In the genomic region with DNA sequence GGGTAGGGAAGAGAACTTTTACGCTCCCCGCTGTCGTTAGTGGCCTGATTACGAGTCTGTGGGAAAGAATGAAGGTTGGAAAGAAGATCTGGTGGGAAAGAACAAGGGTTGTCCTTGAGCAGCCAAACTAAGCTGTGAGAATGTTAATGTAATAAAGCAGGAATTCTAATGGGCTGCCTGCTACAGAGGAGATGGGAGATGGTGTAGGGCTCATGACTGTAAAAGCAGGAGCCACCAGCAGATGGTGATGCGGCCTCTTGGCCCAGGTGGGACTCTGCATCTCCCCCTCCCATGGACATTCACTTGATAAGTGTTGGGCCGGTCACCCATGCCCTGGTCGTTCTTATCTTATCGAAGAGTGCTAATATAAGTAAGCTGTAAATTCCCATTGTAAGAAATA, we compare ENCODE assay signal across 8 cellular contexts.
DNase-seq lines count a peak whose midpoint lies in the region; ATAC-seq and TF ChIP-seq lines count a peak whose summit lies in the region.

No MANE protein-coding gene starts in this region.

- H2BK15ac ChIP-seq in mesendoderm (replicated peaks; ENCODE audit: low read depth): no peak overlapping the region

- H3K79me1 ChIP-seq in mesendoderm (ENCODE audit: low read length): peaks cover 8% of the 10 kb centered on the region

- no peaks in the 10 kb centered on the region for H3K27me3 Mint-ChIP-seq in Caco-2 (ENCODE audit: insufficient read depth, unreplicated experiment)
- H3K27me3 Mint-ChIP-seq in CD4-positive, alpha-beta T cell: peaks cover 19% of the 10 kb centered on the region

- no peak overlapping the region for H2BK120ac ChIP-seq in mesendoderm (ENCODE audit: low read depth, low read length)

- no peaks in the 10 kb centered on the region for H3K27me3 ChIP-seq in Caco-2 (replicated peaks; ENCODE audit: control insufficient read depth, insufficient read depth, low read length)
- H3K27me3 ChIP-seq in mesendoderm (ENCODE audit: insufficient read depth, low read length, poor library complexity): no peaks in the 10 kb centered on the region
- H3K27me3 ChIP-seq in Karpas-422 (ENCODE audit: low read length): no peaks in the 10 kb centered on the region
- H3K27me3 ChIP-seq in CD4-positive, alpha-beta T cell (ENCODE audit: control insufficient read depth, insufficient read depth, low read length): peaks cover 3% of the 10 kb centered on the region

- peak overlapping the region; percentile 46 for H3K56ac ChIP-seq in mesendoderm (ENCODE audit: low read length)

- WGBS in mesendoderm (ENCODE audit: extremely low coverage, insufficient coverage, low lambda C conversion rate): no CpG with 5 or more reads among the region's 8 CpGs

- H3K4me3 ChIP-seq in Caco-2 (ENCODE audit: low read depth, low read length): no peak overlapping the region
- no peak overlapping the region for H3K4me3 ChIP-seq in HFF-Myc (replicated peaks; ENCODE audit: low read depth, low read length)
- no peak overlapping the region for H3K4me3 ChIP-seq in cardiac fibroblast (replicated peaks in 1 of 2; ENCODE audit: low read depth in 2 of 2, low read length in 2 of 2)
- H3K4me3 ChIP-seq in mesendoderm (ENCODE audit: low read length): no peak overlapping the region
- no peak overlapping the region for H3K4me3 ChIP-seq in Karpas-422 (ENCODE audit: low read length)

- peaks cover 14% of the 10 kb centered on the region for H3K4me1 Mint-ChIP-seq in Caco-2 (ENCODE audit: low read depth, unreplicated experiment)
- peaks cover 20% of the 10 kb centered on the region for H3K4me1 Mint-ChIP-seq in CD4-positive, alpha-beta T cell (ENCODE audit: low read depth)

- no peak overlapping the region for H4K5ac ChIP-seq in mesendoderm (ENCODE audit: low read length)

- CTCF ChIA-PET in Caco-2 (lab: Charles Lee): interaction anchor here (1.4 to 1.7 kb wide), 2 partner anchors 41 to 128 kb away, joined by 3 to 6 read pairs; no protein-coding TSS in a partner anchor
- CTCF ChIA-PET in CD4-positive, alpha-beta T cell (lab: Charles Lee): interaction anchor here (1.1 kb wide), 1 partner anchor 13 kb away, joined by 3 read pairs; no protein-coding TSS in a partner anchor

- H3K9me3 Mint-ChIP-seq in Caco-2 (ENCODE audit: unreplicated experiment): no peaks in the 10 kb centered on the region
- H3K9me3 Mint-ChIP-seq in CD4-positive, alpha-beta T cell: no peaks in the 10 kb centered on the region

- no peaks in the 10 kb centered on the region for H3K36me3 ChIP-seq in Caco-2 (ENCODE audit: control insufficient read depth, insufficient read depth, low read length)
- H3K36me3 ChIP-seq in mesendoderm (ENCODE audit: control insufficient read depth, insufficient read depth, low read length): no peaks in the 10 kb centered on the region
- no peaks in the 10 kb centered on the region for H3K36me3 ChIP-seq in Karpas-422 (ENCODE audit: insufficient read depth, low read length)

- H3K27ac Mint-ChIP-seq in Caco-2 (ENCODE audit: unreplicated experiment): peak overlapping the region; percentile 4
- H3K27ac Mint-ChIP-seq in CD4-positive, alpha-beta T cell: no peak overlapping the region

- no peak overlapping the region for H3K4ac ChIP-seq in mesendoderm (ENCODE audit: low read depth, low read length)

- no peak for ATAC-seq in CD4-positive, alpha-beta T cell (ENCODE audit: poor library complexity)

- peak overlapping the region; percentile 21 for H3K9ac ChIP-seq in mesendoderm (ENCODE audit: low read length)
- H3K9ac ChIP-seq in Karpas-422 (ENCODE audit: low read length): no peak overlapping the region

- no TSS peak for BruUV-seq in Caco-2 (replicated peaks; lab: Mats Ljungman, UMichigan)

- H3K23ac ChIP-seq in mesendoderm (ENCODE audit: low read length): no peak overlapping the region

- H4K8ac ChIP-seq in mesendoderm (ENCODE audit: low read depth, low read length): no peak overlapping the region

- H3K79me2 ChIP-seq in mesendoderm (ENCODE audit: control insufficient read depth, insufficient read depth, low read length): peaks cover 16% of the 10 kb centered on the region
- no peaks in the 10 kb centered on the region for H3K79me2 ChIP-seq in Karpas-422 (ENCODE audit: low read length)

- H3K4me2 ChIP-seq in mesendoderm (ENCODE audit: low read length): no peak overlapping the region
- no peak overlapping the region for H3K4me2 ChIP-seq in Karpas-422 (ENCODE audit: low read depth, low read length, poor library complexity, severe bottlenecking)

- no peak overlapping the region for H3K4me3 Mint-ChIP-seq in Caco-2 (ENCODE audit: unreplicated experiment)
- no peak overlapping the region for H3K4me3 Mint-ChIP-seq in CD4-positive, alpha-beta T cell

- no peak overlapping the region for H3K18ac ChIP-seq in mesendoderm (ENCODE audit: low read length)

- intact Hi-C loops in Caco-2 (cut with micrococcal nuclease; ENCODE audit: unreplicated experiment): loop anchor here (1.0 kb wide), 2 partner anchors 38 to 128 kb away; no protein-coding TSS in a partner anchor
- intact Hi-C loops in CD4-positive, alpha-beta T cell (cut with DNase I, micrococcal nuclease): no loop called here

- no peak overlapping the region for H2AFZ ChIP-seq in Karpas-422 (ENCODE audit: low read length)

- no peaks in the 10 kb centered on the region for H3K9me3 ChIP-seq in Caco-2
- H3K9me3 ChIP-seq in Karpas-422 (ENCODE audit: low read length): no peaks in the 10 kb centered on the region
- no peaks in the 10 kb centered on the region for H3K9me3 ChIP-seq in CD4-positive, alpha-beta T cell (ENCODE audit: control insufficient read depth, low read length)

- no peak overlapping the region for H2BK5ac ChIP-seq in mesendoderm (ENCODE audit: low read length)

- H3K36me3 Mint-ChIP-seq in Caco-2 (ENCODE audit: insufficient read depth, unreplicated experiment): peaks cover 6% of the 10 kb centered on the region
- H3K36me3 Mint-ChIP-seq in CD4-positive, alpha-beta T cell (ENCODE audit: low read depth): no peaks in the 10 kb centered on the region

- H4K20me1 ChIP-seq in Karpas-422 (ENCODE audit: insufficient read depth, low read depth, low read length): peaks cover 4% of the 10 kb centered on the region; the same call in 1 of the 2 replicates

- POLR2A ChIA-PET in Caco-2 (lab: Charles Lee): interaction anchor here (0.6 kb wide), 2 partner anchors 31 to 120 kb away, joined by 3 to 4 read pairs; no protein-coding TSS in a partner anchor
- POLR2A ChIA-PET in CD4-positive, alpha-beta T cell (lab: Charles Lee): no interaction called here

- H3K27ac ChIP-seq in mesendoderm (ENCODE audit: low read depth, low read length) (no peak overlapping the region), Karpas-422 (ENCODE audit: low read length) (no peak overlapping the region)
- H3K27ac ChIP-seq in CD4-positive, alpha-beta T cell (ENCODE audit: low read depth, low read length): no peak overlapping the region

- TF ChIP-seq CTCF in Caco-2 (IDR thresholded peaks at IDR 0.05; ENCODE audit: insufficient read depth in 1 of 2, low read depth in 1 of 2, low read length in 1 of 2, severe bottlenecking in 1 of 2, unreplicated experiment in 1 of 2) (peak; percentile 18 to 70), HFF-Myc (IDR thresholded peaks at IDR 0.05; ENCODE audit: low read depth, low read length, missing control alignments) (peak; percentile 31), cardiac fibroblast (IDR thresholded peaks at IDR 0.05; ENCODE audit: low read depth, low read length) (peak; percentile 10)
- no peak for TF ChIP-seq CTCF in CD4-positive, alpha-beta T cell (IDR thresholded peaks at IDR 0.05)

- peak; percentile 57 to 71 for DNase-seq in Caco-2
- no peak for DNase-seq in HFF-Myc (ENCODE audit: extremely low read depth, low read depth)
- no peak for DNase-seq in cardiac fibroblast (ENCODE audit: low read depth in 2 of 2)
- peak; percentile 95 for DNase-seq in mesendoderm
- no peak for DNase-seq in C1 segment of cervical spinal cord (lab: John Stamatoyannopoulos, UW)
- no peak for DNase-seq in Karpas-422
- no peak for DNase-seq in CD4-positive, alpha-beta T cell
- no peak for DNase-seq in hepatic stellate cell (ENCODE audit: low spot score)

- no peaks in the 10 kb centered on the region for H3K9me2 ChIP-seq in Karpas-422 (replicated peaks; ENCODE audit: insufficient read depth, low read length)

- H2AK5ac ChIP-seq in mesendoderm (ENCODE audit: low read length): no peak overlapping the region

- peaks cover 7% of the 10 kb centered on the region; the same call in 1 of the 2 replicates for H3K4me1 ChIP-seq in Caco-2
- peaks cover 18% of the 10 kb centered on the region for H3K4me1 ChIP-seq in mesendoderm (ENCODE audit: control insufficient read depth, low read depth, low read length)
- peaks cover 15% of the 10 kb centered on the region for H3K4me1 ChIP-seq in Karpas-422 (ENCODE audit: low read length)

Comparison
In these comparisons a context has a peak if more than half of its experiments do, and no peak if none do; other contexts are left out.
1. DNase-seq: peak in Caco-2 (2 of 2) and mesendoderm (single experiment); none in HFF-Myc (single experiment), cardiac fibroblast (0 of 2), C1 segment of cervical spinal cord (0 of 14), Karpas-422 (single experiment), CD4-positive, alpha-beta T cell (0 of 10) and hepatic stellate cell (single experiment).